10 cellular contexts compared by ENCODE assay signal in genomic region chr12:89733579-89734201, GRCh38. TPM values are rescaled to one million over a fixed set of nuclear protein-coding genes. Genes with fewer than 3 reads are reported as not detected.
A peak's percentile ranks its signal among the peaks of the same experiment; 100 is the strongest.
DNase-seq lines count a peak whose midpoint lies in the region; ATAC-seq and TF ChIP-seq lines count a peak whose summit lies in the region.
"Had no signal": no experiment of that assay in that cellular context is flagged by ENCODE, and none has a peak within 500 bp of the region (broad histone marks: within the 10 kb centered on the region; RNA-seq: fewer than 3 reads in every experiment).

No MANE protein-coding gene starts in this region.

- H3K4me1 ChIP-seq in GM23248 (ENCODE audit: insufficient read depth) (peaks cover 34% of the 10 kb centered on the region), PC-9 (replicated peaks; ENCODE audit: insufficient read depth) (peaks cover 30% of the 10 kb centered on the region), spleen (peaks cover 0 to 19% (median 5%) of the 10 kb centered on the region in 6 donors)

- no peaks in the 10 kb centered on the region for H3K36me3 ChIP-seq in GM23248 (ENCODE audit: low read depth)
- H3K36me3 ChIP-seq in PC-9 (ENCODE audit: low read depth) = no peaks in the 10 kb centered on the region
- H3K36me3 ChIP-seq in spleen = no peaks in the 10 kb centered on the region

- no peaks in the 10 kb centered on the region for H3K27me3 Mint-ChIP-seq in effector memory CD8-positive, alpha-beta T cell
- H3K27me3 Mint-ChIP-seq: activated CD4-positive, alpha-beta T cell treated with anti-CD3 and anti-CD28 coated beads, Interleukin-2, amount 10 ng/mL, durations not matched to agents 24 days and 14 days had no signal

- no peaks in the 10 kb centered on the region for H3K36me3 Mint-ChIP-seq in effector memory CD8-positive, alpha-beta T cell (ENCODE audit: insufficient read depth)

- no peaks in the 10 kb centered on the region for H3K27me3 ChIP-seq in GM23248 (replicated peaks; ENCODE audit: insufficient read depth)
- no peaks in the 10 kb centered on the region for H3K27me3 ChIP-seq in PC-9 (ENCODE audit: insufficient read depth, low read depth)
- H3K27me3 ChIP-seq in spleen (replicated peaks in 1 of 7) = no peaks in the 10 kb centered on the region

- intact Hi-C loops in PC-9 (cut with micrococcal nuclease; ENCODE audit: unreplicated experiment) (no loop called here), posterior cingulate gyrus (cut with DNase I) (no loop called here), spleen (cut with DNase I; ENCODE audit: low total_unique reads) (no loop called here)

- ATAC-seq in effector memory CD8-positive, alpha-beta T cell (replicated peaks) = peak; percentile 90

- H3K27ac ChIP-seq in GM23248 = peak overlapping the region; percentile 67
- peak overlapping the region; percentile 51 for H3K27ac ChIP-seq in PC-9
- H3K27ac ChIP-seq in spleen = no peak overlapping the region

- no peak overlapping the region for H3K4me3 Mint-ChIP-seq in effector memory CD8-positive, alpha-beta T cell
- H3K4me3 Mint-ChIP-seq: activated CD4-positive, alpha-beta T cell treated with anti-CD3 and anti-CD28 coated beads, Interleukin-2, amount 10 ng/mL, durations not matched to agents 24 days and 14 days had no signal

- H4K20me1 ChIP-seq in GM23248 (ENCODE audit: insufficient read depth) = no peaks in the 10 kb centered on the region
- H4K20me1 ChIP-seq in PC-9 (ENCODE audit: insufficient read depth) = no peaks in the 10 kb centered on the region

- H3F3A ChIP-seq in GM23248 (ENCODE audit: insufficient read depth) (peaks cover 39% of the 10 kb centered on the region), PC-9 (ENCODE audit: insufficient read depth, low read depth) (peaks cover 20% of the 10 kb centered on the region)

- no peak for TF ChIP-seq POLR2A in spleen (IDR thresholded peaks at IDR 0.05)

- H3K27ac Mint-ChIP-seq in effector memory CD8-positive, alpha-beta T cell = peak overlapping the region in 1 of 2 donors; percentile 5
- H3K27ac Mint-ChIP-seq: activated CD4-positive, alpha-beta T cell treated with anti-CD3 and anti-CD28 coated beads, Interleukin-2, amount 10 ng/mL, durations not matched to agents 24 days and 14 days had no signal

- 2% methylated on average over 5 of the region's 5 CpGs for WGBS in GM23248 (ENCODE audit: low coverage in 1 of 2, low lambda C conversion rate in 2 of 2, missing lambda C conversion rate in 2 of 2), 2 experiments
- WGBS in spleen, 5 donors = 30 to 53% (median 43%) methylated on average over 5 of the region's 5 CpGs

- peaks cover 6 to 10% of the 10 kb centered on the region in 2 donors for H3K4me1 Mint-ChIP-seq in effector memory CD8-positive, alpha-beta T cell (ENCODE audit: low read depth in 2 of 2)

- in situ Hi-C loops in GM23248 (cut with MboI) = no loop called here

- H3K4me2 ChIP-seq in GM23248 (ENCODE audit: unreplicated experiment) (peak overlapping the region; percentile 53), PC-9 (peak overlapping the region; percentile 45)

- peaks cover 4% of the 10 kb centered on the region for H3K9me3 ChIP-seq in GM23248 (ENCODE audit: low read depth)
- H3K9me3 ChIP-seq in PC-9 (ENCODE audit: insufficient read depth, low read depth) = 0 out of 2 replicates have a peak, but pooled peaks cover 3% of the 10 kb centered on the region
- peaks cover 0 to 13% (median 6%) of the 10 kb centered on the region in 8 donors for H3K9me3 ChIP-seq in spleen

- CTCF ChIA-PET in PC-9 (lab: Charles Lee) = no interaction called here

- no TSS peak for BruUV-seq in PC-9 (replicated peaks; lab: Mats Ljungman, UMichigan)

- H2AFZ ChIP-seq in GM23248 (no peak overlapping the region), PC-9 (peak overlapping the region; percentile 53; the same call in 1 of the 2 replicates)

- no peak overlapping the region; the same call in 1 of the 2 replicates for H3K4me3 ChIP-seq in GM23248
- no peak overlapping the region; the same call in 1 of the 2 replicates for H3K4me3 ChIP-seq in PC-9
- no peak overlapping the region for H3K4me3 ChIP-seq in spleen

- POLR2A ChIA-PET in PC-9 (lab: Charles Lee; ENCODE audit: unreplicated experiment) = interaction anchor here (0.7 kb wide), 1 partner anchor 105 kb away, joined by 4 read pairs; no protein-coding TSS in a partner anchor

- H3K9me2 ChIP-seq in GM23248 (ENCODE audit: insufficient read depth) (no peaks in the 10 kb centered on the region), PC-9 (ENCODE audit: insufficient read depth) (no peaks in the 10 kb centered on the region)

- no peak overlapping the region for H3K9ac ChIP-seq in GM23248

- DNase-seq in GM23248 (peak; percentile 89), PC-9 (peak in 1 of 2 experiments; percentile 77), smooth muscle cell of the brain vasculature (ENCODE audit: low read depth, low spot score) (peak; percentile 7), posterior cingulate gyrus (no peak), spleen (no peak), NCI-H1417 (lab: John Stamatoyannopoulos, UW) (no peak)
- no peak for DNase-seq in effector memory CD8-positive, alpha-beta T cell
- DNase-seq: activated CD4-positive, alpha-beta T cell treated with anti-CD3 and anti-CD28 coated beads, Interleukin-2, amount 10 ng/mL, durations not matched to agents 24 days and 14 days; cortex of kidney; NCI-H2081 treated with DMSO at 0.1 percent for 48 hours had no signal

- H3K79me2 ChIP-seq in GM23248 (ENCODE audit: insufficient read depth) (no peaks in the 10 kb centered on the region), PC-9 (ENCODE audit: low read depth) (no peaks in the 10 kb centered on the region)

- TF ChIP-seq CTCF in PC-9 (conservative IDR thresholded peaks at IDR 0.05) = no peak
- no peak for TF ChIP-seq CTCF in spleen (IDR thresholded peaks at IDR 0.05 in 8 of 11, conservative IDR thresholded peaks at IDR 0.05 in 3 of 11)

- no peaks in the 10 kb centered on the region for H3K9me3 Mint-ChIP-seq in effector memory CD8-positive, alpha-beta T cell

RNA-seq across cellular contexts. Expression of gene ATP2B1, which starts 25.1 kb away (rescaled TPM):
- total RNA-seq in GM23248 (2014; rRNA removed; shearing (Covaris generic)) = 34.5 and 42.4 TPM in 2 replicates
- polyA plus RNA-seq in GM23248 (2016; fragmentation: Nextera tagmentation; extraction: Ambion mirVana) (78.5 and 80.1 TPM in 2 replicates), spleen (10 to 100 TPM; 13.2 to 17.1 (median 14.0) TPM)
- total RNA-seq in PC-9 (2021) (29.4 and 32.0 TPM in 2 replicates), spleen (100 to 1,000 TPM in 2 of 7 donors, 10 to 100 TPM in 5; 64.2 to 130 (median 82.2) TPM)

Comparison
In these comparisons a context has a peak if more than half of its experiments do, and no peak if none do; other contexts are left out.
1. DNase-seq: peak in GM23248 (single experiment) and smooth muscle cell of the brain vasculature (single experiment); none in effector memory CD8-positive, alpha-beta T cell (0 of 3), posterior cingulate gyrus (0 of 10), spleen (single experiment) and NCI-H1417 (0 of 3).
2. H3K27ac ChIP-seq: peak in GM23248 (single experiment) and PC-9 (single experiment); none in spleen (0 of 8).